ENCODE assay signal across 7 cellular contexts in genomic region chr2:48601349-48601748, GRCh38. TPM values are rescaled to one million over a fixed set of nuclear protein-coding genes. Genes with fewer than 3 reads are reported as not detected.
DNase-seq lines count a peak whose midpoint lies in the region; ATAC-seq and TF ChIP-seq lines count a peak whose summit lies in the region.

No MANE protein-coding gene starts in this region.

- H3K27ac ChIP-seq in left ventricle myocardium inferior (replicated peaks) = no peak overlapping the region
- no peak overlapping the region for H3K27ac ChIP-seq in tibial artery
- H3K27ac ChIP-seq in gastrocnemius medialis = no peak overlapping the region

- H3K9me3 ChIP-seq in left ventricle myocardium inferior (replicated peaks) = no peaks in the 10 kb centered on the region
- no peaks in the 10 kb centered on the region for H3K9me3 ChIP-seq in tibial artery
- no peaks in the 10 kb centered on the region for H3K9me3 ChIP-seq in gastrocnemius medialis

- in situ Hi-C loops in gastrocnemius medialis (cut with MboI; ENCODE audit: low sequenced_read_pairs in 4 of 4) = no loop called here

- DNase-seq in GM12865 (ENCODE audit: low read depth) (peak; percentile 39), SK-N-DZ (ENCODE audit: low spot score) (peak; percentile 52), left ventricle myocardium inferior (no peak), T1000 (lab: John Stamatoyannopoulos, UW) (no peak), tibial artery (no peak), gastrocnemius medialis (no peak)

- ATAC-seq in HG02623 (IDR thresholded peaks at IDR 0.05; ENCODE audit: unreplicated experiment) (peak; percentile 46), gastrocnemius medialis (no peak)

- TF ChIP-seq POLR2A in gastrocnemius medialis (IDR thresholded peaks at IDR 0.05) = no peak

- no peak overlapping the region for H3K4me3 ChIP-seq in GM12865 (ENCODE audit: low read depth, low read length)
- H3K4me3 ChIP-seq in left ventricle myocardium inferior = no peak overlapping the region
- H3K4me3 ChIP-seq in tibial artery = no peak overlapping the region
- no peak overlapping the region for H3K4me3 ChIP-seq in gastrocnemius medialis

- H3K4me1 ChIP-seq in left ventricle myocardium inferior (no peaks in the 10 kb centered on the region), tibial artery (no peaks in the 10 kb centered on the region), gastrocnemius medialis (no peaks in the 10 kb centered on the region)

- H3K36me3 ChIP-seq in left ventricle myocardium inferior (peaks cover 10% of the 10 kb centered on the region), tibial artery (peaks cover 8 to 11% (median 10%) of the 10 kb centered on the region in 3 donors), gastrocnemius medialis (no peaks in the 10 kb centered on the region)

- H3K27me3 ChIP-seq in left ventricle myocardium inferior (ENCODE audit: low read depth) (no peaks in the 10 kb centered on the region), tibial artery (no peaks in the 10 kb centered on the region), gastrocnemius medialis (no peaks in the 10 kb centered on the region)

- intact Hi-C loops in left ventricle myocardium inferior (cut with micrococcal nuclease) (no loop called here), tibial artery (cut with DNase I; ENCODE audit: low total_unique reads) (no loop called here), gastrocnemius medialis (cut with DNase I; ENCODE audit: low total_unique reads) (no loop called here)

- TF ChIP-seq CTCF in GM12865 (IDR thresholded peaks at IDR 0.05; ENCODE audit: insufficient read depth, low read depth, low read length, missing control alignments) = peak; percentile 52
- peak; percentile 56 for TF ChIP-seq CTCF in left ventricle myocardium inferior (IDR thresholded peaks at IDR 0.05; ENCODE audit: borderline replicate concordance)
- TF ChIP-seq CTCF in tibial artery (IDR thresholded peaks at IDR 0.05) = no peak
- no peak for TF ChIP-seq CTCF in gastrocnemius medialis (IDR thresholded peaks at IDR 0.05 in 4 of 5, conservative IDR thresholded peaks at IDR 0.05 in 1 of 5)

RNA-seq across cellular contexts. Expression of gene GTF2A1L, which starts 16.3 kb away (rescaled TPM):
- polyA plus RNA-seq in SK-N-DZ (2014; cell fraction: cytosol; rRNA removed) = 0.31 TPM in 1 of 2 replicates, not detected in the other
- not detected in 2 replicates for polyA plus RNA-seq in SK-N-DZ (2014; cell fraction: nucleus; rRNA removed)
- not detected for total RNA-seq in left ventricle myocardium inferior
- total RNA-seq in gastrocnemius medialis = 1 to 10 TPM in 1 of 4 donors, under 1 TPM in 1, not detected in 2; 0.16 to 1.8 TPM

Comparison
In these comparisons a context has a peak if more than half of its experiments do, and no peak if none do; other contexts are left out.
1. DNase-seq: peak in GM12865 (single experiment) and SK-N-DZ (single experiment); none in left ventricle myocardium inferior (single experiment), T1000 (single experiment), tibial artery (0 of 2) and gastrocnemius medialis (0 of 2).
2. CTCF ChIP-seq: peak in GM12865 (single experiment) and left ventricle myocardium inferior (single experiment); none in tibial artery (0 of 2) and gastrocnemius medialis (0 of 5).